In genomic region chr3:50194903-50195500, GRCh38 we compare ENCODE assay signal across 1 cellular context.
TF ChIP-seq lines count a peak whose summit lies in the region.

No MANE protein-coding gene starts in this region.

TF ChIP-seq in H1, 55 proteins besides CTCF, POLR2A, EP300 and RAD21 (continued from another document):
- TF ChIP-seq SIRT6 (IDR thresholded peaks at IDR 0.05; ENCODE audit: low read length) (no peak), KDM1A (IDR thresholded peaks at IDR 0.05; ENCODE audit: borderline replicate concordance, low read length) (0 out of 2 replicates have a peak, but pooled peaks have one; percentile 8), RBBP5 (IDR thresholded peaks at IDR 0.05; ENCODE audit: borderline replicate concordance, low read depth, low read length) (peak; percentile 14; the same call in 1 of the 2 replicates), CHD2 (IDR thresholded peaks at IDR 0.05; ENCODE audit: low read length) (no peak), POLR2AphosphoS5 (IDR thresholded peaks at IDR 0.05; ENCODE audit: low read depth, low read length) (no peak), MAFK (IDR thresholded peaks at IDR 0.05; ENCODE audit: low read depth, low read length) (no peak; the same call in 1 of the 2 replicates), KDM4A (IDR thresholded peaks at IDR 0.05; ENCODE audit: low read depth, low read length, severe bottlenecking) (peak; percentile 15), JUND (IDR thresholded peaks at IDR 0.05; ENCODE audit: low read length) (no peak)
